9 cellular contexts compared by ENCODE assay signal in the genomic region with DNA sequence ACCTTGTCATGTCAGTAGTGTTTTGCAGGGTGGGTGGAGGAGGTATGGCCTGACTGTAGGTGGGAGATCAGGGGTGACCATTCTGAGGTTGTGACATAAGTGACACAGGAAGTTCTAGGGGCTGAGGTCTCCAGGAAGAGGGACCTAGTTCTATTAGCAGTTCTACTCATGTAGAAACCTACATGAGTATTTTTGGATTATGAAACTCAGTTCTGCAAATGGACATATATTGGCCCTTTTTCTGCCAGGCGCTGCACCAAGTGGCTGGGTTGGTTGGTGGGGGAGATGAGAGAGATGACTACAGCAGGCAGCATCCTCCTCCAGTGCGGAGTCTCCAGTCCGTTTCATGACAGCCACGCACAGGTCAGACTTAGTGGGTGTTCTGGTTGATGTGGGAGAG. TPM values are rescaled to one million over a fixed set of nuclear protein-coding genes. Genes with fewer than 3 reads are reported as not detected.
DNase-seq lines count a peak whose midpoint lies in the region; ATAC-seq lines count a peak whose summit lies in the region.
"Had no signal": no experiment of that assay in that cellular context is flagged by ENCODE, and none has a peak within 500 bp of the region (broad histone marks: within the 10 kb centered on the region; RNA-seq: fewer than 3 reads in every experiment).

No MANE protein-coding gene starts in this region.

- no peaks in the 10 kb centered on the region for H3K9me3 Mint-ChIP-seq in activated T-helper 17 cell treated with anti-CD3 and anti-CD28 coated beads, Interleukin-2, amount 50 U/mL, for 72 hours

- peaks cover 48% of the 10 kb centered on the region for H3K4me1 Mint-ChIP-seq in activated T-helper 17 cell treated with anti-CD3 and anti-CD28 coated beads, Interleukin-2, amount 50 U/mL, for 72 hours

- H3K36me3 Mint-ChIP-seq in activated T-helper 17 cell treated with anti-CD3 and anti-CD28 coated beads, Interleukin-2, amount 50 U/mL, for 72 hours (ENCODE audit: low read depth): peaks cover 73% of the 10 kb centered on the region

- DNase-seq in CD1c-positive myeloid dendritic cell (ENCODE audit: extremely low spot score) (peak; percentile 29), NCI-H524 treated with DMSO at 0.1 percent for 48 hours (lab: John Stamatoyannopoulos, UW) (no peak), medulla oblongata (ENCODE audit: extremely low spot score) (no peak), activated gamma-delta T cell (lab: John Stamatoyannopoulos, UW) (no peak), NCI-H774 (lab: John Stamatoyannopoulos, UW) (no peak)
- DNase-seq: NCI-H1436 had no signal

- peak; percentile 37 for ATAC-seq in GM18861 (IDR thresholded peaks at IDR 0.05; ENCODE audit: unreplicated experiment)
- peak; percentile 40 for ATAC-seq in HG02938 (IDR thresholded peaks at IDR 0.05; ENCODE audit: unreplicated experiment)
- ATAC-seq in activated T-helper 17 cell treated with anti-CD3 and anti-CD28 coated beads, Interleukin-2, amount 50 U/mL, for 72 hours (replicated peaks): no peak

- H3K4me3 Mint-ChIP-seq in activated T-helper 17 cell treated with anti-CD3 and anti-CD28 coated beads, Interleukin-2, amount 50 U/mL, for 72 hours: peak overlapping the region; percentile 92

- no peaks in the 10 kb centered on the region for H3K27me3 Mint-ChIP-seq in activated T-helper 17 cell treated with anti-CD3 and anti-CD28 coated beads, Interleukin-2, amount 50 U/mL, for 72 hours

- peak overlapping the region; percentile 81 for H3K27ac Mint-ChIP-seq in activated T-helper 17 cell treated with anti-CD3 and anti-CD28 coated beads, Interleukin-2, amount 50 U/mL, for 72 hours

RNA-seq across cellular contexts. Expression of a gene that starts 54.0 kb away (rescaled TPM):
- 10 to 100 TPM; 57.1 to 66.1 TPM for total RNA-seq in activated T-helper 17 cell treated with anti-CD3 and anti-CD28 coated beads, Interleukin-2, amount 50 U/mL, for 72 hours
